In the genomic region with DNA sequence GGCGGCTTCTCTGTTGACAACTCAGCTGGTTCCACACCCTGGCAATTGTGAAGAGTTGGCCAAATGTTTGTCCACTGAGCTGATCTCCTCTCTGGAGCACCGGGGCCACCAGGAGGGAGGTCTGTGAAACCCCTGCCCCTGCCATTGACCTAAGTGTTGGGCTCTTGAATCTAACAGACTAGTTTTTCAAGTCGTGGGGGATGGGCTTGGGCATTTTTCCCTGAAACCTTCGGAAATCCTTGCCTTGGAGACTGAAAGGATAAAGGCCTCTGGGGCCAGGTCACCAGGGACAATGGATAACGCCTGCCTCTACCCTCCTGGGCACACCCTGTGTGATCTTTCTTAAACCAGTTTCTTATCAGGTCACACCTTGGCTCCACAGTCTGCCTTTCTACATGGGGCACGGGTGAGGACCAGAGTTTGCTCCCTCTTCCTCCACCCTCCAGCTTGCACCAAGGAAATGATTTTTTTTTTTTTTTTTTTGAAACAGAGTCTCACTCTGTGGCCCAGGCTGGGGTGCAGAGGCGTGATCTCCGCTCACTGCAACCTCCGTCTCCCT, we compare ENCODE assay signal across 1 cellular context.
TF ChIP-seq lines count a peak whose summit lies in the region.

No MANE protein-coding gene starts in this region.

TF ChIP-seq in IMR-90, 13 proteins besides CTCF, POLR2A, EP300 and RAD21 (continued from another document):
- TF ChIP-seq, protein P1, sequence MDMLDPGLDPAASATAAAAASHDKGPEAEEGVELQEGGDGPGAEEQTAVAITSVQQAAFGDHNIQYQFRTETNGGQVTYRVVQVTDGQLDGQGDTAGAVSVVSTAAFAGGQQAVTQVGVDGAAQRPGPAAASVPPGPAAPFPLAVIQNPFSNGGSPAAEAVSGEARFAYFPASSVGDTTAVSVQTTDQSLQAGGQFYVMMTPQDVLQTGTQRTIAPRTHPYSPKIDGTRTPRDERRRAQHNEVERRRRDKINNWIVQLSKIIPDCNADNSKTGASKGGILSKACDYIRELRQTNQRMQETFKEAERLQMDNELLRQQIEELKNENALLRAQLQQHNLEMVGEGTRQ (IDR thresholded peaks at IDR 0.05; ENCODE audit: low read depth, low read length): no peak
- no peak for TF ChIP-seq CEBPB (IDR thresholded peaks at IDR 0.05; ENCODE audit: low read depth, low read length)
- TF ChIP-seq MAFK (IDR thresholded peaks at IDR 0.05; ENCODE audit: low read depth, low read length): no peak
- TF ChIP-seq, protein P2, sequence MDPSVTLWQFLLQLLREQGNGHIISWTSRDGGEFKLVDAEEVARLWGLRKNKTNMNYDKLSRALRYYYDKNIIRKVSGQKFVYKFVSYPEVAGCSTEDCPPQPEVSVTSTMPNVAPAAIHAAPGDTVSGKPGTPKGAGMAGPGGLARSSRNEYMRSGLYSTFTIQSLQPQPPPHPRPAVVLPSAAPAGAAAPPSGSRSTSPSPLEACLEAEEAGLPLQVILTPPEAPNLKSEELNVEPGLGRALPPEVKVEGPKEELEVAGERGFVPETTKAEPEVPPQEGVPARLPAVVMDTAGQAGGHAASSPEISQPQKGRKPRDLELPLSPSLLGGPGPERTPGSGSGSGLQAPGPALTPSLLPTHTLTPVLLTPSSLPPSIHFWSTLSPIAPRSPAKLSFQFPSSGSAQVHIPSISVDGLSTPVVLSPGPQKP (IDR thresholded peaks at IDR 0.05; ENCODE audit: borderline replicate concordance, low read depth, low read length): no peak
- TF ChIP-seq BHLHE40 (IDR thresholded peaks at IDR 0.05; ENCODE audit: low read depth, low read length): no peak
- TF ChIP-seq MAZ (IDR thresholded peaks at IDR 0.05; ENCODE audit: borderline replicate concordance, low read depth, low read length): no peak
- TF ChIP-seq FOS (IDR thresholded peaks at IDR 0.05; ENCODE audit: low read depth, low read length): no peak
- TF ChIP-seq RCOR1 (IDR thresholded peaks at IDR 0.05; ENCODE audit: insufficient replicate concordance, low read length): no peak
TF ChIP-seq in IMR-90: peak in this region for 0.
